14 cellular contexts compared by ENCODE assay signal in the genomic region with DNA sequence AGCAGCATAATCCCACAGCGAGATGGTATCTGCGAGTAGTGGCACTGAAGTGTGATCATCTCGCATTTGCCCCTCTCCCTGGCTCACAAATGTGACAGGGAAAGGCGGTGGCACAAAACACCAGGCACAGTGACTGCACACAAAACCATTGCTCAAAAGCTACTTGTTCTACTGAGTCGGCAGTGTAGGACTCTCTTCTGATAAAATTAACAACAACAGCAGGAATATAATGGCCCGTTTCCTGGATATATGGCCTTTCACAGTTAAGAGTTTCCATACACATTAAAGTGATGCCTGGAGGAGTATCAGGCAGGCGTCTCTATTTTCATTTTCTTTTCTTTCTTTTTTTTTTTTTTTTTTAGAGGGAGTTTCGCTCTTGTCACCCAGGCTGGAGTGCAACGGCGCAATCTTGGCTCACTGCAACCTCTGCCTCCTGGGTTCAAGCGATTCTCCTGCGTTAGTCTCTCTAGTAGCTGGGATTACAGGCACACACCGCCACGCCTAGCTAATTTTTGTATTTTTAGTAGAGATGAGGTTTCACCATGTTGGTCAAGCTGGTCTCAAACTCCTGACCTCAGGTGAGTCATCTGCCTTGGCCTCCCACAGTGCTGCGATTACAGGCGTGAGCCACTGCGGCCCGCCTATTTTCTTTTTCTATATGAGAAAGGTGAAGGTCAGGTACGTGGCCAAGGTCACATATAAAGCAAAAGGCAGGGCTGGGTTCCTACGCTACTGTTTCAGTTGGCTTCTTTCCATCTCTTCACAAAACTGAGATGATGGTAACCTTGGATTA.
DNase-seq lines count a peak whose midpoint lies in the region; ATAC-seq, FAIRE-seq and TF ChIP-seq lines count a peak whose summit lies in the region.
"Had no signal": no experiment of that assay in that cellular context is flagged by ENCODE, and none has a peak within 500 bp of the region (broad histone marks: within the 10 kb centered on the region; RNA-seq: fewer than 3 reads in every experiment).

No MANE protein-coding gene starts in this region.

- 85 to 87% methylated on average over 20 of the region's 20 CpGs for WGBS in tibial nerve, 2 donors

- peak; percentile 3 for DNase-seq in activated naive CD8-positive, alpha-beta T cell treated with anti-CD3 and anti-CD28 coated beads for 36 hours
- DNase-seq in activated naive CD8-positive, alpha-beta T cell treated with anti-CD3 and anti-CD28 coated beads, Interleukin-2, amount 50 U/mL, for 24 hours: no peak
- DNase-seq in endothelial cell of umbilical vein (ENCODE audit: low read depth, low spot score) (no peak), tibial nerve (ENCODE audit: low spot score in 2 of 2) (no peak), RKO (ENCODE audit: low spot score) (no peak)
- DNase-seq: activated CD4-positive, CD25-positive, alpha-beta regulatory T cell; naive B cell; NCI-H1105 treated with DMSO at 0.1 percent for 48 hours had no signal

- H3K9me1 ChIP-seq in endothelial cell of umbilical vein (replicated peaks; ENCODE audit: control insufficient read depth, extremely low read depth, insufficient read depth, low read length): no peaks in the 10 kb centered on the region

- dilution Hi-C loops in endothelial cell of umbilical vein (cut with MboI; ENCODE audit: extremely low pct_ligation_motif_present, low sequenced_read_pairs): no loop called here

- H2AFZ ChIP-seq in endothelial cell of umbilical vein (ENCODE audit: low read depth, low read length): no peak overlapping the region

- no peaks in the 10 kb centered on the region for H3K9me3 ChIP-seq in endothelial cell of umbilical vein (replicated peaks; ENCODE audit: control insufficient read depth, insufficient read depth, low read length)
- no peaks in the 10 kb centered on the region for H3K9me3 ChIP-seq in tibial nerve
- H3K9me3 ChIP-seq: thoracic aorta had no signal

- no peaks in the 10 kb centered on the region for H3K27me3 Mint-ChIP-seq in activated naive CD8-positive, alpha-beta T cell treated with anti-CD3 and anti-CD28 coated beads for 36 hours
- no peaks in the 10 kb centered on the region for H3K27me3 Mint-ChIP-seq in activated naive CD8-positive, alpha-beta T cell treated with anti-CD3 and anti-CD28 coated beads, Interleukin-2, amount 50 U/mL, for 24 hours
- no peaks in the 10 kb centered on the region for H3K27me3 Mint-ChIP-seq in IgD-negative memory B cell
- H3K27me3 Mint-ChIP-seq: naive B cell had no signal

- H3K4me1 Mint-ChIP-seq in activated naive CD8-positive, alpha-beta T cell treated with anti-CD3 and anti-CD28 coated beads for 36 hours: peaks cover 46% of the 10 kb centered on the region
- peaks cover 63% of the 10 kb centered on the region for H3K4me1 Mint-ChIP-seq in activated naive CD8-positive, alpha-beta T cell treated with anti-CD3 and anti-CD28 coated beads, Interleukin-2, amount 50 U/mL, for 24 hours
- H3K4me1 Mint-ChIP-seq in IgD-negative memory B cell: peaks cover 41 to 48% (median 47%) of the 10 kb centered on the region in 3 donors

- no peaks in the 10 kb centered on the region for H3K9me3 Mint-ChIP-seq in activated naive CD8-positive, alpha-beta T cell treated with anti-CD3 and anti-CD28 coated beads for 36 hours
- H3K9me3 Mint-ChIP-seq in activated naive CD8-positive, alpha-beta T cell treated with anti-CD3 and anti-CD28 coated beads, Interleukin-2, amount 50 U/mL, for 24 hours: no peaks in the 10 kb centered on the region
- H3K9me3 Mint-ChIP-seq in IgD-negative memory B cell: no peaks in the 10 kb centered on the region
- H3K9me3 Mint-ChIP-seq: naive B cell had no signal

- H3K4me3 ChIP-seq in endothelial cell of umbilical vein (replicated peaks in 1 of 3; ENCODE audit: insufficient read depth in 1 of 3, low read depth in 1 of 3, low read length in 3 of 3) (no peak overlapping the region), tibial nerve (no peak overlapping the region)
- H3K4me3 ChIP-seq: thoracic aorta had no signal

- no peak overlapping the region for H3K9ac ChIP-seq in endothelial cell of umbilical vein (replicated peaks; ENCODE audit: extremely low read depth, insufficient read depth, low read length)

- CTCF ChIA-PET in endothelial cell of umbilical vein (lab: Charles Lee): no interaction called here

- intact Hi-C loops in endothelial cell of umbilical vein (cut with micrococcal nuclease): no loop called here

- no peak for FAIRE-seq in endothelial cell of umbilical vein (lab: Jason Lieb, UNC)
- FAIRE-seq: A204.1, G401.6 had no signal

- ATAC-seq in activated naive CD8-positive, alpha-beta T cell treated with anti-CD3 and anti-CD28 coated beads, Interleukin-2, amount 50 U/mL, for 24 hours: no peak
- no peak for ATAC-seq in HG03135 (IDR thresholded peaks at IDR 0.05; ENCODE audit: unreplicated experiment)
- ATAC-seq in HG03439 (IDR thresholded peaks at IDR 0.05; ENCODE audit: unreplicated experiment): no peak

- TF ChIP-seq EP300 in tibial nerve (IDR thresholded peaks at IDR 0.05): no peak

- H4K20me1 ChIP-seq in endothelial cell of umbilical vein (replicated peaks; ENCODE audit: control insufficient read depth, extremely low read depth, insufficient read depth, low read length): no peaks in the 10 kb centered on the region

- POLR2A ChIA-PET in endothelial cell of umbilical vein (lab: Charles Lee): no interaction called here

- H3K27ac Mint-ChIP-seq in activated naive CD8-positive, alpha-beta T cell treated with anti-CD3 and anti-CD28 coated beads for 36 hours: peak overlapping the region; percentile 38
- H3K27ac Mint-ChIP-seq in activated naive CD8-positive, alpha-beta T cell treated with anti-CD3 and anti-CD28 coated beads, Interleukin-2, amount 50 U/mL, for 24 hours: no peak overlapping the region
- peak overlapping the region in 2 of 3 donors; percentile 82 to 92 for H3K27ac Mint-ChIP-seq in IgD-negative memory B cell

- H3K79me2 ChIP-seq in endothelial cell of umbilical vein (ENCODE audit: control insufficient read depth, insufficient read depth, low read length): peaks cover 58% of the 10 kb centered on the region

- TF ChIP-seq CTCF in endothelial cell of umbilical vein (IDR thresholded peaks at IDR 0.05; ENCODE audit: extremely low read depth in 1 of 2, insufficient read depth in 1 of 2, low read depth in 1 of 2, low read length in 2 of 2) (no peak), tibial nerve (IDR thresholded peaks at IDR 0.05) (no peak)

- no TSS peak for BruUV-seq in endothelial cell of umbilical vein (replicated peaks; lab: Mats Ljungman, UMichigan)

- H3K4me2 ChIP-seq in endothelial cell of umbilical vein (ENCODE audit: insufficient read depth, low read length): peak overlapping the region; percentile 14

- peak overlapping the region; percentile 20 for H3K27ac ChIP-seq in endothelial cell of umbilical vein (ENCODE audit: insufficient read depth, low read depth, low read length)
- H3K27ac ChIP-seq in tibial nerve: peak overlapping the region in 3 of 4 donors; percentile 43 to 85 (median 57)

- peaks cover 3% of the 10 kb centered on the region for H3K36me3 Mint-ChIP-seq in activated naive CD8-positive, alpha-beta T cell treated with anti-CD3 and anti-CD28 coated beads for 36 hours
- no peaks in the 10 kb centered on the region for H3K36me3 Mint-ChIP-seq in activated naive CD8-positive, alpha-beta T cell treated with anti-CD3 and anti-CD28 coated beads, Interleukin-2, amount 50 U/mL, for 24 hours (ENCODE audit: low read depth)
- H3K36me3 Mint-ChIP-seq in IgD-negative memory B cell: no peaks in the 10 kb centered on the region
- H3K36me3 Mint-ChIP-seq: naive B cell had no signal

- H3K27me3 ChIP-seq in endothelial cell of umbilical vein (ENCODE audit: control insufficient read depth in 2 of 2, insufficient read depth in 2 of 2, low read length in 2 of 2) (no peaks in the 10 kb centered on the region), tibial nerve (no peaks in the 10 kb centered on the region)

- H3K4me1 ChIP-seq in endothelial cell of umbilical vein (ENCODE audit: control insufficient read depth, extremely low read depth, insufficient read depth, low read length): peaks cover 59% of the 10 kb centered on the region
- peaks cover 0 to 60% (median 29%) of the 10 kb centered on the region in 4 donors for H3K4me1 ChIP-seq in tibial nerve

- no peak for TF ChIP-seq POLR2A in endothelial cell of umbilical vein (IDR thresholded peaks at IDR 0.05; ENCODE audit: low read depth, low read length)
- no peak for TF ChIP-seq POLR2A in tibial nerve (IDR thresholded peaks at IDR 0.05)

- no peaks in the 10 kb centered on the region for H3K36me3 ChIP-seq in endothelial cell of umbilical vein (ENCODE audit: control insufficient read depth in 2 of 2, extremely low read depth in 1 of 2, insufficient read depth in 2 of 2, low read length in 2 of 2)
- no peaks in the 10 kb centered on the region for H3K36me3 ChIP-seq in tibial nerve
- H3K36me3 ChIP-seq: thoracic aorta had no signal

- H3K4me3 Mint-ChIP-seq in activated naive CD8-positive, alpha-beta T cell treated with anti-CD3 and anti-CD28 coated beads for 36 hours: no peak overlapping the region
- no peak overlapping the region for H3K4me3 Mint-ChIP-seq in activated naive CD8-positive, alpha-beta T cell treated with anti-CD3 and anti-CD28 coated beads, Interleukin-2, amount 50 U/mL, for 24 hours
- peak overlapping the region; percentile 21 to 95 (median 66) for H3K4me3 Mint-ChIP-seq in IgD-negative memory B cell

TF ChIP-seq in endothelial cell of umbilical vein, 7 proteins besides CTCF, POLR2A, EP300 and RAD21:
- TF ChIP-seq POLR2AphosphoS5 (IDR thresholded peaks at IDR 0.05; ENCODE audit: insufficient read depth, low read depth, low read length) (no peak), EZH2 (IDR thresholded peaks at IDR 0.05; ENCODE audit: borderline replicate concordance, low read depth, low read length, severe bottlenecking) (no peak), FOS (IDR thresholded peaks at IDR 0.05; ENCODE audit: borderline replicate concordance, insufficient read depth, low read length) (no peak), JUN (IDR thresholded peaks at IDR 0.05; ENCODE audit: borderline replicate concordance, insufficient read depth, insufficient read length, low read depth) (no peak), MYC (IDR thresholded peaks at IDR 0.05; ENCODE audit: low read depth, low read length) (no peak), MAX (IDR thresholded peaks at IDR 0.05; ENCODE audit: insufficient read depth, insufficient read length) (no peak)

Comparison
In these comparisons a context has a peak if more than half of its experiments do, and no peak if none do; other contexts are left out.
1. H3K4me3 Mint-ChIP-seq: peak in IgD-negative memory B cell (4 of 4); none in activated naive CD8-positive, alpha-beta T cell treated with anti-CD3 and anti-CD28 coated beads for 36 hours (single experiment) and activated naive CD8-positive, alpha-beta T cell treated with anti-CD3 and anti-CD28 coated beads, Interleukin-2, amount 50 U/mL, for 24 hours (single experiment).